Comparison of ENCODE assay signal across 1 cellular context in the genomic region with DNA sequence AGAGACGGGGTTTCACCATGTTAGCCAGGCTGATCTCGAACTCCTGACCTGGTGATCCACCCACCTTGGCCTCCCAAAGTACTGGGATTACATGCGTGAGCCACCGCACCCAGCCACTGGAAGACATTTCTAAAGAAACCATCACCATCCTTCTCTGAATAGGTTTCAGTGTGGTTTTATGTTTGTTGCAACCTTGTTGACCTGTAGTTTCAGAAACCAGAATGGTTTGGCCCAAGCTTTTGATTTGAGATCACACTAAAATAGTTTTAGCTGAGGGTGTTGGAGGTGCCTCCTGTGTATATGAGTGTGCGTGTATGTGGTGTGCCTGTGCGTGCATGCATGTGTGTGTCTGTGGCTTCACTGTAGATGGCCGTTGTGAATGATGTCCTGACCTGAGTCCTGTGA.
TF ChIP-seq lines count a peak whose summit lies in the region.

No MANE protein-coding gene starts in this region.

TF ChIP-seq in GM12878, 131 proteins besides CTCF, POLR2A, EP300 and RAD21 (continued from another document and continues in another):
- TF ChIP-seq, protein P1, sequence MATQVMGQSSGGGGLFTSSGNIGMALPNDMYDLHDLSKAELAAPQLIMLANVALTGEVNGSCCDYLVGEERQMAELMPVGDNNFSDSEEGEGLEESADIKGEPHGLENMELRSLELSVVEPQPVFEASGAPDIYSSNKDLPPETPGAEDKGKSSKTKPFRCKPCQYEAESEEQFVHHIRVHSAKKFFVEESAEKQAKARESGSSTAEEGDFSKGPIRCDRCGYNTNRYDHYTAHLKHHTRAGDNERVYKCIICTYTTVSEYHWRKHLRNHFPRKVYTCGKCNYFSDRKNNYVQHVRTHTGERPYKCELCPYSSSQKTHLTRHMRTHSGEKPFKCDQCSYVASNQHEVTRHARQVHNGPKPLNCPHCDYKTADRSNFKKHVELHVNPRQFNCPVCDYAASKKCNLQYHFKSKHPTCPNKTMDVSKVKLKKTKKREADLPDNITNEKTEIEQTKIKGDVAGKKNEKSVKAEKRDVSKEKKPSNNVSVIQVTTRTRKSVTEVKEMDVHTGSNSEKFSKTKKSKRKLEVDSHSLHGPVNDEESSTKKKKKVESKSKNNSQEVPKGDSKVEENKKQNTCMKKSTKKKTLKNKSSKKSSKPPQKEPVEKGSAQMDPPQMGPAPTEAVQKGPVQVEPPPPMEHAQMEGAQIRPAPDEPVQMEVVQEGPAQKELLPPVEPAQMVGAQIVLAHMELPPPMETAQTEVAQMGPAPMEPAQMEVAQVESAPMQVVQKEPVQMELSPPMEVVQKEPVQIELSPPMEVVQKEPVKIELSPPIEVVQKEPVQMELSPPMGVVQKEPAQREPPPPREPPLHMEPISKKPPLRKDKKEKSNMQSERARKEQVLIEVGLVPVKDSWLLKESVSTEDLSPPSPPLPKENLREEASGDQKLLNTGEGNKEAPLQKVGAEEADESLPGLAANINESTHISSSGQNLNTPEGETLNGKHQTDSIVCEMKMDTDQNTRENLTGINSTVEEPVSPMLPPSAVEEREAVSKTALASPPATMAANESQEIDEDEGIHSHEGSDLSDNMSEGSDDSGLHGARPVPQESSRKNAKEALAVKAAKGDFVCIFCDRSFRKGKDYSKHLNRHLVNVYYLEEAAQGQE (IDR thresholded peaks at IDR 0.05; ENCODE audit: low read depth, low read length) = no peak
- TF ChIP-seq, protein P2, sequence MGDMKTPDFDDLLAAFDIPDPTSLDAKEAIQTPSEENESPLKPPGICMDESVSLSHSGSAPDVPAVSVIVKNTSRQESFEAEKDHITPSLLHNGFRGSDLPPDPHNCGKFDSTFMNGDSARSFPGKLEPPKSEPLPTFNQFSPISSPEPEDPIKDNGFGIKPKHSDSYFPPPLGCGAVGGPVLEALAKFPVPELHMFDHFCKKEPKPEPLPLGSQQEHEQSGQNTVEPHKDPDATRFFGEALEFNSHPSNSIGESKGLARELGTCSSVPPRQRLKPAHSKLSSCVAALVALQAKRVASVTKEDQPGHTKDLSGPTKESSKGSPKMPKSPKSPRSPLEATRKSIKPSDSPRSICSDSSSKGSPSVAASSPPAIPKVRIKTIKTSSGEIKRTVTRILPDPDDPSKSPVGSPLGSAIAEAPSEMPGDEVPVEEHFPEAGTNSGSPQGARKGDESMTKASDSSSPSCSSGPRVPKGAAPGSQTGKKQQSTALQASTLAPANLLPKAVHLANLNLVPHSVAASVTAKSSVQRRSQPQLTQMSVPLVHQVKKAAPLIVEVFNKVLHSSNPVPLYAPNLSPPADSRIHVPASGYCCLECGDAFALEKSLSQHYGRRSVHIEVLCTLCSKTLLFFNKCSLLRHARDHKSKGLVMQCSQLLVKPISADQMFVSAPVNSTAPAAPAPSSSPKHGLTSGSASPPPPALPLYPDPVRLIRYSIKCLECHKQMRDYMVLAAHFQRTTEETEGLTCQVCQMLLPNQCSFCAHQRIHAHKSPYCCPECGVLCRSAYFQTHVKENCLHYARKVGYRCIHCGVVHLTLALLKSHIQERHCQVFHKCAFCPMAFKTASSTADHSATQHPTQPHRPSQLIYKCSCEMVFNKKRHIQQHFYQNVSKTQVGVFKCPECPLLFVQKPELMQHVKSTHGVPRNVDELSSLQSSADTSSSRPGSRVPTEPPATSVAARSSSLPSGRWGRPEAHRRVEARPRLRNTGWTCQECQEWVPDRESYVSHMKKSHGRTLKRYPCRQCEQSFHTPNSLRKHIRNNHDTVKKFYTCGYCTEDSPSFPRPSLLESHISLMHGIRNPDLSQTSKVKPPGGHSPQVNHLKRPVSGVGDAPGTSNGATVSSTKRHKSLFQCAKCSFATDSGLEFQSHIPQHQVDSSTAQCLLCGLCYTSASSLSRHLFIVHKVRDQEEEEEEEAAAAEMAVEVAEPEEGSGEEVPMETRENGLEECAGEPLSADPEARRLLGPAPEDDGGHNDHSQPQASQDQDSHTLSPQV (IDR thresholded peaks at IDR 0.05) = no peak
- TF ChIP-seq STAT3 (IDR thresholded peaks at IDR 0.05; ENCODE audit: low read depth, low read length) = no peak
- peak; percentile 81 for TF ChIP-seq CREM (IDR thresholded peaks at IDR 0.05; ENCODE audit: low read depth)
- no peak for TF ChIP-seq MTA3 (IDR thresholded peaks at IDR 0.05; ENCODE audit: borderline replicate concordance, low read length)
- TF ChIP-seq SIX5 (IDR thresholded peaks at IDR 0.05; ENCODE audit: low read depth, low read length, severe bottlenecking) = no peak
- peak; percentile 49; the same call in 1 of the 2 replicates for TF ChIP-seq NBN (IDR thresholded peaks at IDR 0.05)
- TF ChIP-seq MYC (IDR thresholded peaks at IDR 0.05; ENCODE audit: insufficient read depth, insufficient read length, insufficient replicate concordance, low read length, severe bottlenecking) = no peak
- peak; percentile 52; the same call in 1 of the 2 replicates for TF ChIP-seq GATAD2B (conservative IDR thresholded peaks at IDR 0.05; ENCODE audit: low read depth)
- TF ChIP-seq MEF2B (IDR thresholded peaks at IDR 0.05; ENCODE audit: partially characterized antibody, poor library complexity, severe bottlenecking) = peak; percentile 65
- no peak for TF ChIP-seq HCFC1 (IDR thresholded peaks at IDR 0.05; ENCODE audit: low read length)
- no peak for TF ChIP-seq YY1 (IDR thresholded peaks at IDR 0.05; ENCODE audit: low read depth, low read length)
- no peak for TF ChIP-seq HDAC6 (IDR thresholded peaks at IDR 0.05; ENCODE audit: unreplicated experiment)
- TF ChIP-seq, protein P3, sequence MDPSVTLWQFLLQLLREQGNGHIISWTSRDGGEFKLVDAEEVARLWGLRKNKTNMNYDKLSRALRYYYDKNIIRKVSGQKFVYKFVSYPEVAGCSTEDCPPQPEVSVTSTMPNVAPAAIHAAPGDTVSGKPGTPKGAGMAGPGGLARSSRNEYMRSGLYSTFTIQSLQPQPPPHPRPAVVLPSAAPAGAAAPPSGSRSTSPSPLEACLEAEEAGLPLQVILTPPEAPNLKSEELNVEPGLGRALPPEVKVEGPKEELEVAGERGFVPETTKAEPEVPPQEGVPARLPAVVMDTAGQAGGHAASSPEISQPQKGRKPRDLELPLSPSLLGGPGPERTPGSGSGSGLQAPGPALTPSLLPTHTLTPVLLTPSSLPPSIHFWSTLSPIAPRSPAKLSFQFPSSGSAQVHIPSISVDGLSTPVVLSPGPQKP (IDR thresholded peaks at IDR 0.05; ENCODE audit: low read depth, low read length) = no peak
- no peak for TF ChIP-seq CBX3 (IDR thresholded peaks at IDR 0.05; ENCODE audit: borderline replicate concordance, low read depth)
- no peak for TF ChIP-seq YBX1 (IDR thresholded peaks at IDR 0.05)
- TF ChIP-seq ESRRA (IDR thresholded peaks at IDR 0.05; ENCODE audit: low read length) = no peak
- TF ChIP-seq, protein P4, sequence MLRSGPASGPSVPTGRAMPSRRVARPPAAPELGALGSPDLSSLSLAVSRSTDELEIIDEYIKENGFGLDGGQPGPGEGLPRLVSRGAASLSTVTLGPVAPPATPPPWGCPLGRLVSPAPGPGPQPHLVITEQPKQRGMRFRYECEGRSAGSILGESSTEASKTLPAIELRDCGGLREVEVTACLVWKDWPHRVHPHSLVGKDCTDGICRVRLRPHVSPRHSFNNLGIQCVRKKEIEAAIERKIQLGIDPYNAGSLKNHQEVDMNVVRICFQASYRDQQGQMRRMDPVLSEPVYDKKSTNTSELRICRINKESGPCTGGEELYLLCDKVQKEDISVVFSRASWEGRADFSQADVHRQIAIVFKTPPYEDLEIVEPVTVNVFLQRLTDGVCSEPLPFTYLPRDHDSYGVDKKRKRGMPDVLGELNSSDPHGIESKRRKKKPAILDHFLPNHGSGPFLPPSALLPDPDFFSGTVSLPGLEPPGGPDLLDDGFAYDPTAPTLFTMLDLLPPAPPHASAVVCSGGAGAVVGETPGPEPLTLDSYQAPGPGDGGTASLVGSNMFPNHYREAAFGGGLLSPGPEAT (IDR thresholded peaks at IDR 0.05; ENCODE audit: low read depth) = no peak
- peak; percentile 85; the same call in 1 of the 2 replicates for TF ChIP-seq DPF2 (IDR thresholded peaks at IDR 0.05)
- TF ChIP-seq ZNF274 (IDR thresholded peaks at IDR 0.05; ENCODE audit: insufficient read depth, insufficient read length) = no peak
- no peak for TF ChIP-seq IRF4 (IDR thresholded peaks at IDR 0.05; ENCODE audit: low read depth, low read length)
- no peak for TF ChIP-seq SMARCA5 (IDR thresholded peaks at IDR 0.05)
- TF ChIP-seq, protein P5, sequence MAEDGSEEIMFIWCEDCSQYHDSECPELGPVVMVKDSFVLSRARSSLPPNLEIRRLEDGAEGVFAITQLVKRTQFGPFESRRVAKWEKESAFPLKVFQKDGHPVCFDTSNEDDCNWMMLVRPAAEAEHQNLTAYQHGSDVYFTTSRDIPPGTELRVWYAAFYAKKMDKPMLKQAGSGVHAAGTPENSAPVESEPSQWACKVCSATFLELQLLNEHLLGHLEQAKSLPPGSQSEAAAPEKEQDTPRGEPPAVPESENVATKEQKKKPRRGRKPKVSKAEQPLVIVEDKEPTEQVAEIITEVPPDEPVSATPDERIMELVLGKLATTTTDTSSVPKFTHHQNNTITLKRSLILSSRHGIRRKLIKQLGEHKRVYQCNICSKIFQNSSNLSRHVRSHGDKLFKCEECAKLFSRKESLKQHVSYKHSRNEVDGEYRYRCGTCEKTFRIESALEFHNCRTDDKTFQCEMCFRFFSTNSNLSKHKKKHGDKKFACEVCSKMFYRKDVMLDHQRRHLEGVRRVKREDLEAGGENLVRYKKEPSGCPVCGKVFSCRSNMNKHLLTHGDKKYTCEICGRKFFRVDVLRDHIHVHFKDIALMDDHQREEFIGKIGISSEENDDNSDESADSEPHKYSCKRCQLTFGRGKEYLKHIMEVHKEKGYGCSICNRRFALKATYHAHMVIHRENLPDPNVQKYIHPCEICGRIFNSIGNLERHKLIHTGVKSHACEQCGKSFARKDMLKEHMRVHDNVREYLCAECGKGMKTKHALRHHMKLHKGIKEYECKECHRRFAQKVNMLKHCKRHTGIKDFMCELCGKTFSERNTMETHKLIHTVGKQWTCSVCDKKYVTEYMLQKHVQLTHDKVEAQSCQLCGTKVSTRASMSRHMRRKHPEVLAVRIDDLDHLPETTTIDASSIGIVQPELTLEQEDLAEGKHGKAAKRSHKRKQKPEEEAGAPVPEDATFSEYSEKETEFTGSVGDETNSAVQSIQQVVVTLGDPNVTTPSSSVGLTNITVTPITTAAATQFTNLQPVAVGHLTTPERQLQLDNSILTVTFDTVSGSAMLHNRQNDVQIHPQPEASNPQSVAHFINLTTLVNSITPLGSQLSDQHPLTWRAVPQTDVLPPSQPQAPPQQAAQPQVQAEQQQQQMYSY (CRISPR knock-in tag; IDR thresholded peaks at IDR 0.05) = no peak
- TF ChIP-seq, protein P6, sequence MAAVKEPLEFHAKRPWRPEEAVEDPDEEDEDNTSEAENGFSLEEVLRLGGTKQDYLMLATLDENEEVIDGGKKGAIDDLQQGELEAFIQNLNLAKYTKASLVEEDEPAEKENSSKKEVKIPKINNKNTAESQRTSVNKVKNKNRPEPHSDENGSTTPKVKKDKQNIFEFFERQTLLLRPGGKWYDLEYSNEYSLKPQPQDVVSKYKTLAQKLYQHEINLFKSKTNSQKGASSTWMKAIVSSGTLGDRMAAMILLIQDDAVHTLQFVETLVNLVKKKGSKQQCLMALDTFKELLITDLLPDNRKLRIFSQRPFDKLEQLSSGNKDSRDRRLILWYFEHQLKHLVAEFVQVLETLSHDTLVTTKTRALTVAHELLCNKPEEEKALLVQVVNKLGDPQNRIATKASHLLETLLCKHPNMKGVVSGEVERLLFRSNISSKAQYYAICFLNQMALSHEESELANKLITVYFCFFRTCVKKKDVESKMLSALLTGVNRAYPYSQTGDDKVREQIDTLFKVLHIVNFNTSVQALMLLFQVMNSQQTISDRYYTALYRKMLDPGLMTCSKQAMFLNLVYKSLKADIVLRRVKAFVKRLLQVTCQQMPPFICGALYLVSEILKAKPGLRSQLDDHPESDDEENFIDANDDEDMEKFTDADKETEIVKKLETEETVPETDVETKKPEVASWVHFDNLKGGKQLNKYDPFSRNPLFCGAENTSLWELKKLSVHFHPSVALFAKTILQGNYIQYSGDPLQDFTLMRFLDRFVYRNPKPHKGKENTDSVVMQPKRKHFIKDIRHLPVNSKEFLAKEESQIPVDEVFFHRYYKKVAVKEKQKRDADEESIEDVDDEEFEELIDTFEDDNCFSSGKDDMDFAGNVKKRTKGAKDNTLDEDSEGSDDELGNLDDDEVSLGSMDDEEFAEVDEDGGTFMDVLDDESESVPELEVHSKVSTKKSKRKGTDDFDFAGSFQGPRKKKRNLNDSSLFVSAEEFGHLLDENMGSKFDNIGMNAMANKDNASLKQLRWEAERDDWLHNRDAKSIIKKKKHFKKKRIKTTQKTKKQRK (IDR thresholded peaks at IDR 0.05; ENCODE audit: low read depth, low read length) = no peak
- TF ChIP-seq, protein P7, sequence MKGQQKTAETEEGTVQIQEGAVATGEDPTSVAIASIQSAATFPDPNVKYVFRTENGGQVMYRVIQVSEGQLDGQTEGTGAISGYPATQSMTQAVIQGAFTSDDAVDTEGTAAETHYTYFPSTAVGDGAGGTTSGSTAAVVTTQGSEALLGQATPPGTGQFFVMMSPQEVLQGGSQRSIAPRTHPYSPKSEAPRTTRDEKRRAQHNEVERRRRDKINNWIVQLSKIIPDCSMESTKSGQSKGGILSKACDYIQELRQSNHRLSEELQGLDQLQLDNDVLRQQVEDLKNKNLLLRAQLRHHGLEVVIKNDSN (IDR thresholded peaks at IDR 0.05; ENCODE audit: borderline replicate concordance, extremely low read length, insufficient read depth, low read depth, low read length) = no peak
- no peak for TF ChIP-seq SUPT20H (IDR thresholded peaks at IDR 0.05; ENCODE audit: borderline replicate concordance, control insufficient read depth, low read depth, low read length)
- no peak for TF ChIP-seq RUNX3 (IDR thresholded peaks at IDR 0.05; ENCODE audit: low read length)
- peak; percentile 68; the same call in 1 of the 2 replicates for TF ChIP-seq CHD2 (IDR thresholded peaks at IDR 0.05; ENCODE audit: borderline replicate concordance, low read depth, low read length)
- TF ChIP-seq FOXK2 (IDR thresholded peaks at IDR 0.05) = peak; percentile 73
- TF ChIP-seq RFX5 (IDR thresholded peaks at IDR 0.05; ENCODE audit: low read depth, low read length) = no peak
- no peak for TF ChIP-seq SPI1 (IDR thresholded peaks at IDR 0.05; ENCODE audit: borderline replicate concordance, insufficient read depth, low read depth, low read length)
- TF ChIP-seq, protein P8, sequence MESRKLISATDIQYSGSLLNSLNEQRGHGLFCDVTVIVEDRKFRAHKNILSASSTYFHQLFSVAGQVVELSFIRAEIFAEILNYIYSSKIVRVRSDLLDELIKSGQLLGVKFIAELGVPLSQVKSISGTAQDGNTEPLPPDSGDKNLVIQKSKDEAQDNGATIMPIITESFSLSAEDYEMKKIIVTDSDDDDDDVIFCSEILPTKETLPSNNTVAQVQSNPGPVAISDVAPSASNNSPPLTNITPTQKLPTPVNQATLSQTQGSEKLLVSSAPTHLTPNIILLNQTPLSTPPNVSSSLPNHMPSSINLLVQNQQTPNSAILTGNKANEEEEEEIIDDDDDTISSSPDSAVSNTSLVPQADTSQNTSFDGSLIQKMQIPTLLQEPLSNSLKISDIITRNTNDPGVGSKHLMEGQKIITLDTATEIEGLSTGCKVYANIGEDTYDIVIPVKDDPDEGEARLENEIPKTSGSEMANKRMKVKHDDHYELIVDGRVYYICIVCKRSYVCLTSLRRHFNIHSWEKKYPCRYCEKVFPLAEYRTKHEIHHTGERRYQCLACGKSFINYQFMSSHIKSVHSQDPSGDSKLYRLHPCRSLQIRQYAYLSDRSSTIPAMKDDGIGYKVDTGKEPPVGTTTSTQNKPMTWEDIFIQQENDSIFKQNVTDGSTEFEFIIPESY (IDR thresholded peaks at IDR 0.05) = no peak; the same call in 1 of the 2 replicates
- TF ChIP-seq TARDBP (IDR thresholded peaks at IDR 0.05; ENCODE audit: borderline replicate concordance) = no peak
